12 cellular contexts compared by ENCODE assay signal in the genomic region with DNA sequence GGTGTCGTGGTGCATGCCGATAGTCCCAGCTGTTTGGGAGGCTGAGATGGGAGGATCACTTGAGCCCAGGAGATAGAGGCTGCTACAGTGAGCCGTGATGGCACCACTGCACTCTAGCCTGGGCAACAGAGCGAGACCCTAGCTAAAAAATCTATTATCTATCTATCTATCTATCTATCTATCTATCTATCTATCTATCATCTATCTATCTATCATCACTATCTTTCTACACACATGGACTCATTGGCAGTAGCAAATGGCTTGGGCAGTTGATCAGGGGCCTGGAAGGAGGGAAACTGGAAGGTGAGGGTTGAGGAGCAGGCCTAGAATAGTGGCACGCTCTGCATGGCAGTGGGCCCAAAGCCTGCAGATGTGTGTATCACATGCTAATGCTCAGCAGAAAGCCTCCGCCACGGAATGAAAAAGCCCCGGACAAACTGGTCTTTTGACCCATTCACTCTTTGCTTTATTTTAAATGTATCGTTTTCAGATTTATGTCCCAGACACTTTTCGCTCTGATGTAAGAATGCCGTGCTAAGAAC. TPM values are rescaled to one million over a fixed set of nuclear protein-coding genes. Genes with fewer than 3 reads are reported as not detected.
"Had no signal": no experiment of that assay in that cellular context is flagged by ENCODE, and none has a peak within 500 bp of the region (broad histone marks: within the 10 kb centered on the region; RNA-seq: fewer than 3 reads in every experiment).

No MANE protein-coding gene starts in this region.

- H3K36me3 ChIP-seq: suprapubic skin, transverse colon had no signal

- H3K4me3 Mint-ChIP-seq: activated CD4-positive, alpha-beta T cell treated with anti-CD3 and anti-CD28 coated beads, Interleukin-2, amount 10 ng/mL, durations not matched to agents 7 days and 5 days; activated naive CD8-positive, alpha-beta T cell; activated T-cell treated with anti-CD3 and anti-CD28 coated beads, Interleukin-2, amount 50 U/mL, for 72 hours; stimulated activated naive CD8-positive, alpha-beta T cell treated with anti-CD3 and anti-CD28 coated beads, Interleukin-15, amount 100 ng/mL, for 72 hours had no signal

- H3K4me1 ChIP-seq: transverse colon had no signal

- H2AFZ ChIP-seq: hepatocyte had no signal

- H3K4me1 Mint-ChIP-seq: activated CD4-positive, alpha-beta T cell treated with anti-CD3 and anti-CD28 coated beads, Interleukin-2, amount 10 ng/mL, durations not matched to agents 7 days and 5 days; stimulated activated naive CD8-positive, alpha-beta T cell treated with anti-CD3 and anti-CD28 coated beads, Interleukin-15, amount 100 ng/mL, for 72 hours had no signal

- H3K4me3 ChIP-seq: hepatocyte, lung, smooth muscle cell, suprapubic skin, transverse colon had no signal

- H3K36me3 Mint-ChIP-seq: activated naive CD8-positive, alpha-beta T cell had no signal

- H3K27ac Mint-ChIP-seq: activated CD4-positive, alpha-beta T cell treated with anti-CD3 and anti-CD28 coated beads, Interleukin-2, amount 10 ng/mL, durations not matched to agents 7 days and 5 days; activated naive CD8-positive, alpha-beta T cell; activated T-cell treated with anti-CD3 and anti-CD28 coated beads, Interleukin-2, amount 50 U/mL, for 72 hours; stimulated activated naive CD8-positive, alpha-beta T cell treated with anti-CD3 and anti-CD28 coated beads, Interleukin-15, amount 100 ng/mL, for 72 hours had no signal

- H3K79me2 ChIP-seq: hepatocyte had no signal

- H3K27ac ChIP-seq: hepatocyte, suprapubic skin, transverse colon had no signal

- H3K9me3 ChIP-seq: suprapubic skin, transverse colon had no signal

- H3K4me2 ChIP-seq: hepatocyte, smooth muscle cell had no signal

- H3K9me3 Mint-ChIP-seq: activated CD4-positive, alpha-beta T cell treated with anti-CD3 and anti-CD28 coated beads, Interleukin-2, amount 10 ng/mL, durations not matched to agents 7 days and 5 days; activated T-cell treated with anti-CD3 and anti-CD28 coated beads, Interleukin-2, amount 50 U/mL, for 72 hours; stimulated activated naive CD8-positive, alpha-beta T cell treated with anti-CD3 and anti-CD28 coated beads, Interleukin-15, amount 100 ng/mL, for 72 hours had no signal

- H3K27me3 ChIP-seq: hepatocyte, transverse colon had no signal

RNA-seq across cellular contexts. Expression of a gene that starts 7.3 kb away (rescaled TPM):
- total RNA-seq: glomerular endothelial cell; pulmonary artery endothelial cell; T-helper 1 cell treated with Interleukin-12 subunit alpha and Interleukin-12 subunit beta and Interleukin-4 antibody, amounts not matched to agents 30 ng/mL and 1 ng/mL, for 36 hours had no signal
